In the genomic region with DNA sequence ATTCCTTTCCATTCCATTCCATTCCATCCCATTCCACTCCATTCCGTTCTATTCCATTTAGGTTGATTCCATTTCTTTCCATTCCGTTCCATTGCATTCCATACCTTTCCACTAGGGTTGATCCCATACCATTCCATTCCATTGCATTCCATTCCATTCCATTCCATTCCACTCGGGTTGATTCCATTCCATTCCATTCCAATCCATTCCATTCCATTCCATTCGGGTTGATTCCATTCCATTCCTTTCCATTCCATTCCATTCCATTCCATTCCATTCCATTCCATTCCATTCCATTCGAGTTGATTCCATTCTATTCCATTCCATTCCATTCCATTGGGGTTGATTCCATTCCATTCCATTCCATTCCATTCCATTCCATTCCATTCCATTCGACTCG, we compare ENCODE assay signal across 8 cellular contexts.
DNase-seq lines count a peak whose midpoint lies in the region; ATAC-seq and TF ChIP-seq lines count a peak whose summit lies in the region.
"Not testable (repeated sequence)": the region's sequence is repeated elsewhere in the genome, so short reads cannot be mapped to it uniquely, and the experiment has no call there.

No MANE protein-coding gene starts in this region.

- not testable (repeated sequence) for H3K4me3 Mint-ChIP-seq in CD4-positive, CD25-positive, alpha-beta regulatory T cell; T-cell

- TF ChIP-seq CTCF in foreskin keratinocyte (conservative IDR thresholded peaks at IDR 0.05); omental fat pad (IDR thresholded peaks at IDR 0.05): not testable (repeated sequence)

- peaks cover 0 to 31% (median 7%) of the 10 kb centered on the region in 4 donors for H3K4me1 Mint-ChIP-seq in CD4-positive, CD25-positive, alpha-beta regulatory T cell
- not testable (repeated sequence) for H3K4me1 Mint-ChIP-seq in T-cell

- H3K27ac ChIP-seq in CD4-positive, CD25-positive, alpha-beta regulatory T cell (ENCODE audit: insufficient read depth, low read length, poor library complexity, severe bottlenecking); foreskin keratinocyte: not testable (repeated sequence)

- not testable (repeated sequence) for H3K4me3 ChIP-seq in CD4-positive, CD25-positive, alpha-beta regulatory T cell (ENCODE audit: low read depth, low read length)

- POLR2A ChIA-PET in T-cell (lab: Charles Lee), result not testable (repeated sequence)

- H3K27me3 Mint-ChIP-seq in CD4-positive, CD25-positive, alpha-beta regulatory T cell; T-cell: not testable (repeated sequence)

- H3K9me3 Mint-ChIP-seq in CD4-positive, CD25-positive, alpha-beta regulatory T cell, result peaks cover 9 to 90% (median 57%) of the 10 kb centered on the region in 7 donors
- peaks cover 32 to 65% (median 51%) of the 10 kb centered on the region in 3 donors for H3K9me3 Mint-ChIP-seq in T-cell

- CTCF ChIA-PET in T-cell (lab: Charles Lee), result not testable (repeated sequence)

- H3K36me3 ChIP-seq in CD4-positive, CD25-positive, alpha-beta regulatory T cell (ENCODE audit: control insufficient read depth, insufficient read depth, low read length), result not testable (repeated sequence)

- H3K27ac Mint-ChIP-seq in CD4-positive, CD25-positive, alpha-beta regulatory T cell, result peak overlapping the region in 1 of 3 donors; percentile 0
- not testable (repeated sequence) for H3K27ac Mint-ChIP-seq in T-cell

- H3K27me3 ChIP-seq in CD4-positive, CD25-positive, alpha-beta regulatory T cell (ENCODE audit: control insufficient read depth, insufficient read depth, low read length); foreskin keratinocyte: not testable (repeated sequence)

- peak; percentile 38 to 50 for ATAC-seq in CD4-positive, CD25-positive, alpha-beta regulatory T cell (ENCODE audit: low read depth in 2 of 2)
- ATAC-seq in GM19025 (IDR thresholded peaks at IDR 0.05; ENCODE audit: low read depth, unreplicated experiment), result peak; percentile 46
- ATAC-seq in GM21528 (IDR thresholded peaks at IDR 0.05; ENCODE audit: low FRiP score, unreplicated experiment), result peak; percentile 67
- ATAC-seq in HG02884 (IDR thresholded peaks at IDR 0.05; ENCODE audit: unreplicated experiment), result peak; percentile 40
- peak; percentile 56 for ATAC-seq in HG03342 (IDR thresholded peaks at IDR 0.05; ENCODE audit: unreplicated experiment)
- peak in 3 of 4 experiments; percentile 36 to 45 (median 43) for ATAC-seq in T-cell (replicated peaks in 1 of 4)
- peak; percentile 63 for ATAC-seq in foreskin keratinocyte
- peak; percentile 71 for ATAC-seq in omental fat pad (ENCODE audit: low FRiP score)

- H3K36me3 Mint-ChIP-seq in CD4-positive, CD25-positive, alpha-beta regulatory T cell, result peaks cover 34% of the 10 kb centered on the region
- peaks cover 21% of the 10 kb centered on the region for H3K36me3 Mint-ChIP-seq in T-cell

- DNase-seq in CD4-positive, CD25-positive, alpha-beta regulatory T cell; T-cell; foreskin keratinocyte; omental fat pad (ENCODE audit: low spot score): not testable (repeated sequence)

- H3K9me3 ChIP-seq in CD4-positive, CD25-positive, alpha-beta regulatory T cell (ENCODE audit: control insufficient read depth in 2 of 2, low read length in 2 of 2), result peaks cover 53 to 68% of the 10 kb centered on the region in 2 experiments

- not testable (repeated sequence) for H3K4me1 ChIP-seq in CD4-positive, CD25-positive, alpha-beta regulatory T cell (ENCODE audit: control insufficient read depth, insufficient read depth, low read length, poor library complexity, severe bottlenecking); foreskin keratinocyte
